Comparison of ENCODE assay signal across 9 cellular contexts in genomic region chr3:122458992-122459391, GRCh38. TPM values are rescaled to one million over a fixed set of nuclear protein-coding genes. Genes with fewer than 3 reads are reported as not detected.
DNase-seq lines count a peak whose midpoint lies in the region; ATAC-seq, FAIRE-seq and TF ChIP-seq lines count a peak whose summit lies in the region.
"Had no signal": no experiment of that assay in that cellular context is flagged by ENCODE, and none has a peak within 500 bp of the region (broad histone marks: within the 10 kb centered on the region; RNA-seq: fewer than 3 reads in every experiment).

No MANE protein-coding gene starts in this region.

- H3K27me3 ChIP-seq in AG04450 (ENCODE audit: control insufficient read depth, insufficient read depth, low read length) (no peaks in the 10 kb centered on the region), aorta (ENCODE audit: control insufficient read depth in 1 of 2, insufficient read depth in 2 of 2, low read length in 1 of 2) (no peaks in the 10 kb centered on the region)

- POLR2A ChIA-PET in AG04450 (lab: Yijun Ruan, JAX): no interaction called here

- H3K27ac ChIP-seq in AG04450 (ENCODE audit: low read depth, low read length) (no peak overlapping the region), aorta (ENCODE audit: low read depth in 1 of 2, low read length in 2 of 2) (no peak overlapping the region)
- H3K27ac ChIP-seq: epithelial cell of prostate had no signal

- H3K4me3 ChIP-seq in AG04450 (ENCODE audit: low read depth, low read length): no peak overlapping the region
- H3K4me3 ChIP-seq in aorta (ENCODE audit: low read length in 2 of 2): no peak overlapping the region

- no peaks in the 10 kb centered on the region for H3K4me1 ChIP-seq in aorta (ENCODE audit: control insufficient read depth in 1 of 2, insufficient read depth in 2 of 2, low read length in 2 of 2)

- no peak overlapping the region for H3K4me3 Mint-ChIP-seq in activated naive CD4-positive, alpha-beta T cell treated with anti-CD3 and anti-CD28 coated beads, Interleukin-2, amount 10 ng/mL, durations not matched to agents 7 days and 5 days

- TF ChIP-seq CTCF in AG04450 (IDR thresholded peaks at IDR 0.05; ENCODE audit: low read depth, low read length): peak; percentile 57

- DNase-seq in AG04450 (ENCODE audit: low read depth, low spot score): peak; percentile 27
- no peak for DNase-seq in GM18507 (ENCODE audit: extremely low spot score, insufficient read length, low read depth)
- DNase-seq in SW480 (ENCODE audit: low spot score): peak; percentile 29
- DNase-seq in iris pigment epithelial cell (ENCODE audit: low read depth): peak; percentile 63
- no peak for DNase-seq in activated naive CD4-positive, alpha-beta T cell treated with anti-CD3 and anti-CD28 coated beads, Interleukin-2, amount 10 ng/mL, durations not matched to agents 7 days and 5 days
- no peak for DNase-seq in NCI-H510A treated with DMSO at 0.1 percent for 48 hours (lab: John Stamatoyannopoulos, UW)
- no peak for DNase-seq in C1 segment of cervical spinal cord (lab: John Stamatoyannopoulos, UW)
- no peak for DNase-seq in aorta

- no peaks in the 10 kb centered on the region for H3K9me3 Mint-ChIP-seq in activated naive CD4-positive, alpha-beta T cell treated with anti-CD3 and anti-CD28 coated beads, Interleukin-2, amount 10 ng/mL, durations not matched to agents 7 days and 5 days

- H3K27ac Mint-ChIP-seq in activated naive CD4-positive, alpha-beta T cell treated with anti-CD3 and anti-CD28 coated beads, Interleukin-2, amount 10 ng/mL, durations not matched to agents 7 days and 5 days: no peak overlapping the region

- peaks cover 2% of the 10 kb centered on the region in 2 donors for H3K36me3 ChIP-seq in aorta (ENCODE audit: control insufficient read depth in 1 of 2, insufficient read depth in 2 of 2, low read length in 1 of 2)

- peaks cover 21% of the 10 kb centered on the region for H3K36me3 Mint-ChIP-seq in activated naive CD4-positive, alpha-beta T cell treated with anti-CD3 and anti-CD28 coated beads, Interleukin-2, amount 10 ng/mL, durations not matched to agents 7 days and 5 days

- no peaks in the 10 kb centered on the region for H3K4me1 Mint-ChIP-seq in activated naive CD4-positive, alpha-beta T cell treated with anti-CD3 and anti-CD28 coated beads, Interleukin-2, amount 10 ng/mL, durations not matched to agents 7 days and 5 days

- intact Hi-C loops in aorta (cut with DNase I): loop anchor here (5.0 to 10.0 kb wide), 2 partner anchors 218 to 226 kb away; partner anchors contain the start of gene PARP14 (in 1 of the 2)

- H3K27me3 Mint-ChIP-seq in activated naive CD4-positive, alpha-beta T cell treated with anti-CD3 and anti-CD28 coated beads, Interleukin-2, amount 10 ng/mL, durations not matched to agents 7 days and 5 days: no peaks in the 10 kb centered on the region

- FAIRE-seq in GM18507 (lab: Jason Lieb, UNC): peak; percentile 63

- ATAC-seq in aorta (ENCODE audit: low FRiP score): no peak

- CTCF ChIA-PET in AG04450 (lab: Charles Lee): interaction anchor here (0.6 to 3.3 kb wide), 12 partner anchors 9 to 220 kb away, joined by 3 to 25 read pairs (median 4); no protein-coding TSS in a partner anchor
- CTCF ChIA-PET in activated naive CD4-positive, alpha-beta T cell treated with anti-CD3 and anti-CD28 coated beads, Interleukin-2, amount 10 ng/mL, durations not matched to agents 7 days and 5 days (lab: Charles Lee): interaction anchor here (1.1 to 1.6 kb wide), 7 partner anchors 10 to 220 kb away, joined by 3 to 12 read pairs (median 3); no protein-coding TSS in a partner anchor

- H3K9me3 ChIP-seq in AG04450 (ENCODE audit: control insufficient read depth, insufficient read depth, low read length) (no peaks in the 10 kb centered on the region), aorta (ENCODE audit: control insufficient read depth, low read length) (no peaks in the 10 kb centered on the region)

- 50 to 52% methylated on average over 4 of the region's 4 CpGs for whole genome bisulfite sequencing in aorta, 2 donors

RNA-seq across cellular contexts. Expression of gene WDR5B, which starts 43.1 kb away (rescaled TPM):
- polyA plus RNA-seq in AG04450 (2011; rRNA removed) (5.7 and 8.5 TPM in 2 replicates), aorta (1 to 10 TPM; 1.6 to 4.1 TPM)
- polyA minus RNA-seq in AG04450 (2011; rRNA and poly(A)+ RNA removed): 3.9 and 6.0 TPM in 2 replicates
- 1 to 10 TPM; 4.2 to 4.3 TPM for total RNA-seq in aorta

RNA-seq across cellular contexts. Expression of gene KPNA1, which starts 55.7 kb away (rescaled TPM):
- 48.1 and 54.0 TPM in 2 replicates for polyA plus RNA-seq in AG04450 (2011; rRNA removed)
- 45.7 and 58.3 TPM in 2 replicates for polyA minus RNA-seq in AG04450 (2011; rRNA and poly(A)+ RNA removed)
- total RNA-seq in aorta: 10 to 100 TPM; 71.8 to 74.1 TPM
- 10 to 100 TPM; 11.6 to 14.9 TPM for polyA plus RNA-seq in aorta

Comparison
In these comparisons a context has a peak if more than half of its experiments do, and no peak if none do; other contexts are left out.
1. DNase-seq: peak in AG04450 (single experiment), SW480 (single experiment) and iris pigment epithelial cell (single experiment); none in GM18507 (single experiment), activated naive CD4-positive, alpha-beta T cell treated with anti-CD3 and anti-CD28 coated beads, Interleukin-2, amount 10 ng/mL, durations not matched to agents 7 days and 5 days (single experiment), NCI-H510A treated with DMSO at 0.1 percent for 48 hours (single experiment), C1 segment of cervical spinal cord (0 of 14) and aorta (0 of 2).